7 cellular contexts compared by ENCODE assay signal in genomic region chr3:106206165-106206564, GRCh38.
DNase-seq lines count a peak whose midpoint lies in the region; ATAC-seq, FAIRE-seq and TF ChIP-seq lines count a peak whose summit lies in the region.

No MANE protein-coding gene starts in this region.

- H3K27ac ChIP-seq in K562 (ENCODE audit: extremely low read depth, low read depth, low read length) (no peak overlapping the region), psoas muscle (peak overlapping the region; percentile 57)

- no peaks in the 10 kb centered on the region for H4K20me1 ChIP-seq in K562 (replicated peaks; ENCODE audit: control insufficient read depth, insufficient read depth, low read length)

- H3K4me3 ChIP-seq in K562 (no peak overlapping the region), psoas muscle (peak overlapping the region; percentile 38)

- no TSS peak for BruUV-seq in K562 (replicated peaks; lab: Mats Ljungman, UMichigan)

- H3K27me3 ChIP-seq in K562 (ENCODE audit: control insufficient read depth in 2 of 2, insufficient read depth in 2 of 2, low read length in 2 of 2) (no peaks in the 10 kb centered on the region), psoas muscle (ENCODE audit: insufficient read depth in 3 of 3, low read length in 2 of 3) (no peaks in the 10 kb centered on the region)

- no peak overlapping the region for H3K27ac Mint-ChIP-seq in CD14-positive monocyte

- H3K79me2 ChIP-seq in K562 (ENCODE audit: control insufficient read depth, insufficient read depth, low read length), result no peaks in the 10 kb centered on the region

- peak overlapping the region; percentile 66 for H2AFZ ChIP-seq in K562 (ENCODE audit: low read depth, low read length)

- peak; percentile 86 for ATAC-seq in GM18858 (IDR thresholded peaks at IDR 0.05; ENCODE audit: unreplicated experiment)
- ATAC-seq in HG02678 (IDR thresholded peaks at IDR 0.05; ENCODE audit: unreplicated experiment), result peak; percentile 90
- no peak for ATAC-seq in K562
- peak in 3 of 4 donors; percentile 67 to 79 (median 78) for ATAC-seq in psoas muscle
- ATAC-seq in esophagus mucosa, result no peak

- no peak for TF ChIP-seq CTCF in K562 (IDR thresholded peaks at IDR 0.05 in 2 of 3, conservative IDR thresholded peaks at IDR 0.05 in 1 of 3; ENCODE audit: insufficient read depth in 2 of 3, low read depth in 1 of 3, low read length in 3 of 3)
- TF ChIP-seq CTCF in psoas muscle (IDR thresholded peaks at IDR 0.05), result no peak
- TF ChIP-seq CTCF in CD14-positive monocyte (IDR thresholded peaks at IDR 0.05), result no peak

- TF ChIP-seq POLR2A in K562 (conservative IDR thresholded peaks at IDR 0.05), result no peak

- peaks cover 17% of the 10 kb centered on the region for H3K4me1 Mint-ChIP-seq in CD14-positive monocyte

- 56% methylated on average over 7 of the region's 8 CpGs for WGBS in K562 (ENCODE audit: insufficient coverage, low coverage, missing lambda C conversion rate)
- WGBS in psoas muscle, 3 donors, result 11 to 23% (median 13%) methylated on average over 8 of the region's 8 CpGs

- H3K9me3 ChIP-seq in K562 (replicated peaks; ENCODE audit: control insufficient read depth, insufficient read depth, low read depth, low read length) (no peaks in the 10 kb centered on the region), psoas muscle (no peaks in the 10 kb centered on the region)

- no peaks in the 10 kb centered on the region for H3K9me1 ChIP-seq in K562 (ENCODE audit: control insufficient read depth, insufficient read depth, low read length)

- DNase-seq in NCI-H2171 treated with DMSO at 0.1 percent for 48 hours (lab: John Stamatoyannopoulos, UW) (peak; percentile 96), K562 (ENCODE audit: extremely low read depth in 1 of 4, low spot score in 3 of 4) (no peak), psoas muscle (no peak), CD14-positive monocyte (ENCODE audit: low spot score) (no peak)

- peak overlapping the region in 1 of 2 donors; percentile 75 for H3K4me3 Mint-ChIP-seq in CD14-positive monocyte

- TF ChIP-seq EP300 in K562 (IDR thresholded peaks at IDR 0.05; ENCODE audit: low read length), result no peak

- no peak overlapping the region for H3K4me2 ChIP-seq in K562 (ENCODE audit: insufficient read depth, low read length)

- FAIRE-seq in K562 (lab: Jason Lieb, UNC), result no peak

- no peak for TF ChIP-seq RAD21 in K562 (CRISPR knock-in tag; conservative IDR thresholded peaks at IDR 0.05 in 1 of 2, IDR thresholded peaks at IDR 0.05 in 1 of 2)

- peaks cover 0 to 4% (median 2%) of the 10 kb centered on the region in 7 donors for H3K9me3 Mint-ChIP-seq in CD14-positive monocyte

- no peaks in the 10 kb centered on the region for H3K36me3 Mint-ChIP-seq in CD14-positive monocyte

- H3K4me1 ChIP-seq in K562 (replicated peaks in 1 of 2; ENCODE audit: control insufficient read depth in 2 of 2, insufficient read depth in 2 of 2, low read length in 2 of 2) (no peaks in the 10 kb centered on the region), psoas muscle (peaks cover 21% of the 10 kb centered on the region)

- intact Hi-C loops in K562 (cut with micrococcal nuclease), result loop anchor here (10.0 kb wide), 1 partner anchor 71 kb away; no protein-coding TSS in a partner anchor
- intact Hi-C loops in psoas muscle (cut with DNase I), result no loop called here
- intact Hi-C loops in CD14-positive monocyte (cut with micrococcal nuclease), result no loop called here

- CTCF ChIA-PET in K562 (lab: Yijun Ruan, JAX; ENCODE audit: low intra/inter-chr PET ratio), result no interaction called here

- H3K36me3 ChIP-seq in K562 (ENCODE audit: control insufficient read depth, insufficient read depth, low read length), result no peaks in the 10 kb centered on the region
- no peaks in the 10 kb centered on the region for H3K36me3 ChIP-seq in psoas muscle (ENCODE audit: insufficient read depth in 1 of 2, low read depth in 1 of 2)

- POLR2A ChIA-PET in K562 (lab: Yijun Ruan, JAX), result no interaction called here

- H3K9ac ChIP-seq in K562 (ENCODE audit: insufficient read depth in 1 of 2, low read depth in 2 of 2, low read length in 2 of 2), result no peak overlapping the region

- in situ Hi-C loops in K562 (cut with MboI), result no loop called here

- H3K27me3 Mint-ChIP-seq in CD14-positive monocyte (ENCODE audit: low read depth in 3 of 3), result no peaks in the 10 kb centered on the region

TF ChIP-seq in K562, 482 proteins besides CTCF, POLR2A, EP300 and RAD21:
- TF ChIP-seq FOXP4 (CRISPR knock-in tag; IDR thresholded peaks at IDR 0.05; ENCODE audit: borderline replicate concordance), result no peak
- TF ChIP-seq FOXA3 (CRISPR knock-in tag; conservative IDR thresholded peaks at IDR 0.05 in 1 of 2, IDR thresholded peaks at IDR 0.05 in 1 of 2), result no peak
- no peak for TF ChIP-seq NBN (IDR thresholded peaks at IDR 0.05; ENCODE audit: low read depth)
- TF ChIP-seq SPI1 (IDR thresholded peaks at IDR 0.05; ENCODE audit: borderline replicate concordance, low read depth, low read length), result no peak
- no peak for TF ChIP-seq ZFP91 (CRISPR knock-in tag; IDR thresholded peaks at IDR 0.05)
- no peak for TF ChIP-seq ZNF76 (CRISPR knock-in tag; IDR thresholded peaks at IDR 0.05; ENCODE audit: borderline replicate concordance)
- no peak for TF ChIP-seq HSF4 (CRISPR knock-in tag; IDR thresholded peaks at IDR 0.05; ENCODE audit: borderline replicate concordance)
- no peak for TF ChIP-seq CGGBP1 (CRISPR knock-in tag; IDR thresholded peaks at IDR 0.05)
- no peak for TF ChIP-seq BCLAF1 (IDR thresholded peaks at IDR 0.05; ENCODE audit: borderline replicate concordance in 1 of 2, control insufficient read depth in 1 of 2, low read depth in 2 of 2, low read length in 1 of 2)
- no peak for TF ChIP-seq CTCFL (IDR thresholded peaks at IDR 0.05; ENCODE audit: borderline replicate concordance, insufficient read depth, low read depth, low read length, poor library complexity, severe bottlenecking)

Comparison
In these comparisons a context has a peak if more than half of its experiments do, and no peak if none do; other contexts are left out.
1. ATAC-seq: peak in GM18858 (single experiment), HG02678 (single experiment) and psoas muscle (3 of 4); none in K562 (single experiment) and esophagus mucosa (single experiment).